In genomic region chr7:24833548-24833947, GRCh38 we compare ENCODE assay signal across 18 cellular contexts.
DNase-seq lines count a peak whose midpoint lies in the region; ATAC-seq and TF ChIP-seq lines count a peak whose summit lies in the region.
"Had no signal": no experiment of that assay in that cellular context is flagged by ENCODE, and none has a peak within 500 bp of the region (broad histone marks: within the 10 kb centered on the region; RNA-seq: fewer than 3 reads in every experiment).

No MANE protein-coding gene starts in this region.

- ATAC-seq in gastroesophageal sphincter, result peak; percentile 48
- peak; percentile 48 to 66 for ATAC-seq in stimulated activated naive B cell treated with anti-CD40 and anti-IgM and Interleukin-4, amounts not matched to agents 10 μg/mL and 1 μg/mL and 100 μg/mL, for 72 hours (replicated peaks)
- ATAC-seq in GM21423 (IDR thresholded peaks at IDR 0.05; ENCODE audit: unreplicated experiment), result no peak
- no peak for ATAC-seq in body of pancreas
- ATAC-seq: activated T-cell treated with anti-CD3 and anti-CD28 coated beads, Interleukin-2, amount 50 U/mL, for 4 hours had no signal

- H2AFZ ChIP-seq in OCI-LY1 (ENCODE audit: low read length), result no peak overlapping the region

- H3K4me3 Mint-ChIP-seq in activated T-cell treated with anti-CD3 and anti-CD28 coated beads, Interleukin-2, amount 50 U/mL, for 24 hours, result no peak overlapping the region
- H3K4me3 Mint-ChIP-seq in stimulated activated naive B cell treated with anti-CD40 and anti-IgM and Interleukin-4, amounts not matched to agents 10 μg/mL and 1 μg/mL and 100 μg/mL, for 72 hours, result peak overlapping the region; percentile 80 to 83
- H3K4me3 Mint-ChIP-seq: activated T-cell treated with anti-CD3 and anti-CD28 coated beads, Interleukin-2, amount 50 U/mL, for 4 hours; T-helper 1 cell treated with Interleukin-12 subunit alpha and Interleukin-12 subunit beta and Interleukin-4 antibody, amounts not matched to agents 30 μg/mL and 1 μg/mL, for 36 hours had no signal

- TF ChIP-seq POLR2A in gastroesophageal sphincter (IDR thresholded peaks at IDR 0.05), result no peak
- TF ChIP-seq POLR2A in body of pancreas (IDR thresholded peaks at IDR 0.05), result no peak

- H3K79me2 ChIP-seq in OCI-LY1 (ENCODE audit: insufficient read depth, low read length), result no peaks in the 10 kb centered on the region

- DNase-seq in activated T-cell treated with anti-CD3 and anti-CD28 coated beads, Interleukin-2, amount 50 U/mL, for 24 hours, result no peak
- no peak for DNase-seq in activated T-cell treated with anti-CD3 and anti-CD28 coated beads, Interleukin-2, amount 50 U/mL, for 48 hours
- DNase-seq in stimulated activated naive B cell treated with anti-CD40 and anti-IgM and Interleukin-4, amounts not matched to agents 10 μg/mL and 1 μg/mL and 100 μg/mL, for 72 hours, result no peak
- DNase-seq in body of pancreas, result no peak
- no peak for DNase-seq in activated effector memory CD4-positive, alpha-beta T cell treated with Interleukin-2 at 50 U/mL for 16 hours
- DNase-seq: ACHN; activated T-cell treated with anti-CD3 and anti-CD28 coated beads, Interleukin-2, amount 50 U/mL, for 4 hours; Caco-2; cortex of kidney; NCI-H1048; NCI-H2171; NCI-H82; testis had no signal

- peak overlapping the region; percentile 72 for H3K9ac ChIP-seq in OCI-LY1 (ENCODE audit: low read length)

- peaks cover 68% of the 10 kb centered on the region for H3K4me1 Mint-ChIP-seq in activated T-cell treated with anti-CD3 and anti-CD28 coated beads, Interleukin-2, amount 50 U/mL, for 24 hours (ENCODE audit: low read depth)
- H3K4me1 Mint-ChIP-seq in stimulated activated naive B cell treated with anti-CD40 and anti-IgM and Interleukin-4, amounts not matched to agents 10 μg/mL and 1 μg/mL and 100 μg/mL, for 72 hours, result peaks cover 41 to 73% of the 10 kb centered on the region in 2 donors

- H3K9me3 ChIP-seq in OCI-LY1 (ENCODE audit: low read length), result no peaks in the 10 kb centered on the region
- no peaks in the 10 kb centered on the region for H3K9me3 ChIP-seq in gastroesophageal sphincter
- no peaks in the 10 kb centered on the region for H3K9me3 ChIP-seq in body of pancreas
- H3K9me3 ChIP-seq: Caco-2, prostate gland, testis had no signal

- H4K20me1 ChIP-seq in OCI-LY1 (ENCODE audit: insufficient read depth, low read length), result no peaks in the 10 kb centered on the region

- peak overlapping the region; percentile 43 for H3K4me3 ChIP-seq in OCI-LY1 (ENCODE audit: low read depth, low read length, poor library complexity, severe bottlenecking)
- H3K4me3 ChIP-seq in gastroesophageal sphincter, result no peak overlapping the region
- H3K4me3 ChIP-seq in body of pancreas, result no peak overlapping the region
- H3K4me3 ChIP-seq: prostate gland, testis had no signal

- H3F3A ChIP-seq in OCI-LY1 (ENCODE audit: insufficient read depth, low read length), result peaks cover 8% of the 10 kb centered on the region; the same call in 1 of the 2 replicates

- no peaks in the 10 kb centered on the region for H3K27me3 Mint-ChIP-seq in activated T-cell treated with anti-CD3 and anti-CD28 coated beads, Interleukin-2, amount 50 U/mL, for 24 hours
- no peaks in the 10 kb centered on the region for H3K27me3 Mint-ChIP-seq in stimulated activated naive B cell treated with anti-CD40 and anti-IgM and Interleukin-4, amounts not matched to agents 10 μg/mL and 1 μg/mL and 100 μg/mL, for 72 hours

- no peak for TF ChIP-seq CTCF in OCI-LY1 (IDR thresholded peaks at IDR 0.05; ENCODE audit: low read length)
- TF ChIP-seq CTCF in gastroesophageal sphincter (IDR thresholded peaks at IDR 0.05), result no peak
- TF ChIP-seq CTCF in body of pancreas (IDR thresholded peaks at IDR 0.05), result no peak

- WGBS in gastroesophageal sphincter (ENCODE audit: low coverage in 1 of 2), 2 donors, result 51 to 78% methylated on average over 4 to 5 of the region's 5 CpGs
- 82 to 85% methylated on average over 5 of the region's 5 CpGs for WGBS in body of pancreas, 2 donors

- H3K27me3 ChIP-seq in OCI-LY1 (ENCODE audit: insufficient read depth, low read length) (no peaks in the 10 kb centered on the region), gastroesophageal sphincter (no peaks in the 10 kb centered on the region), body of pancreas (no peaks in the 10 kb centered on the region)
- H3K27me3 ChIP-seq: testis had no signal

- H3K9me2 ChIP-seq in OCI-LY1 (ENCODE audit: low read depth, low read length), result no peaks in the 10 kb centered on the region

- intact Hi-C loops in body of pancreas (cut with DNase I), result no loop called here

- peak overlapping the region; percentile 30 for H3K27ac Mint-ChIP-seq in activated T-cell treated with anti-CD3 and anti-CD28 coated beads, Interleukin-2, amount 50 U/mL, for 24 hours
- peak overlapping the region; percentile 96 for H3K27ac Mint-ChIP-seq in stimulated activated naive B cell treated with anti-CD40 and anti-IgM and Interleukin-4, amounts not matched to agents 10 μg/mL and 1 μg/mL and 100 μg/mL, for 72 hours
- H3K27ac Mint-ChIP-seq: T-helper 1 cell treated with Interleukin-12 subunit alpha and Interleukin-12 subunit beta and Interleukin-4 antibody, amounts not matched to agents 30 μg/mL and 1 μg/mL, for 36 hours had no signal

- peak overlapping the region; percentile 56 for H3K4me2 ChIP-seq in OCI-LY1 (ENCODE audit: low read length)

- H3K27ac ChIP-seq in OCI-LY1 (ENCODE audit: low read depth, low read length, poor library complexity, severe bottlenecking) (peak overlapping the region; percentile 98), gastroesophageal sphincter (peak overlapping the region in 3 of 4 donors; percentile 27 to 58 (median 43)), body of pancreas (peak overlapping the region in 1 of 4 donors; percentile 67)
- H3K27ac ChIP-seq: prostate gland had no signal

- H3K36me3 Mint-ChIP-seq in activated T-cell treated with anti-CD3 and anti-CD28 coated beads, Interleukin-2, amount 50 U/mL, for 24 hours (ENCODE audit: low read depth), result peaks cover 84% of the 10 kb centered on the region
- H3K36me3 Mint-ChIP-seq in stimulated activated naive B cell treated with anti-CD40 and anti-IgM and Interleukin-4, amounts not matched to agents 10 μg/mL and 1 μg/mL and 100 μg/mL, for 72 hours, result peaks cover 35 to 37% of the 10 kb centered on the region in 2 donors

- H3K36me3 ChIP-seq in OCI-LY1 (ENCODE audit: insufficient read depth, low read length) (peaks cover 51% of the 10 kb centered on the region), gastroesophageal sphincter (no peaks in the 10 kb centered on the region), body of pancreas (replicated peaks in 1 of 2; ENCODE audit: insufficient read depth in 1 of 2, low read depth in 2 of 2) (no peaks in the 10 kb centered on the region)
- H3K36me3 ChIP-seq: prostate gland had no signal

- H3K9me3 Mint-ChIP-seq in activated T-cell treated with anti-CD3 and anti-CD28 coated beads, Interleukin-2, amount 50 U/mL, for 24 hours, result no peaks in the 10 kb centered on the region
- H3K9me3 Mint-ChIP-seq in stimulated activated naive B cell treated with anti-CD40 and anti-IgM and Interleukin-4, amounts not matched to agents 10 μg/mL and 1 μg/mL and 100 μg/mL, for 72 hours, result no peaks in the 10 kb centered on the region
- H3K9me3 Mint-ChIP-seq: activated T-cell treated with anti-CD3 and anti-CD28 coated beads, Interleukin-2, amount 50 U/mL, for 4 hours; T-helper 1 cell treated with Interleukin-12 subunit alpha and Interleukin-12 subunit beta and Interleukin-4 antibody, amounts not matched to agents 30 μg/mL and 1 μg/mL, for 36 hours had no signal

- H3K4me1 ChIP-seq in OCI-LY1 (ENCODE audit: insufficient read depth, low read length, severe bottlenecking), result peaks cover 100% of the 10 kb centered on the region
- peaks cover 0 to 16% (median 3%) of the 10 kb centered on the region in 3 donors for H3K4me1 ChIP-seq in gastroesophageal sphincter
- peaks cover 9% of the 10 kb centered on the region for H3K4me1 ChIP-seq in body of pancreas
- H3K4me1 ChIP-seq: prostate gland, testis had no signal

- TF ChIP-seq EP300 in gastroesophageal sphincter (IDR thresholded peaks at IDR 0.05), result no peak

Comparison
In these comparisons a context has a peak if more than half of its experiments do, and no peak if none do; other contexts are left out.
1. ATAC-seq: peak in gastroesophageal sphincter (single experiment) and stimulated activated naive B cell treated with anti-CD40 and anti-IgM and Interleukin-4, amounts not matched to agents 10 μg/mL and 1 μg/mL and 100 μg/mL, for 72 hours (2 of 2); none in GM21423 (single experiment) and body of pancreas (single experiment).